Comparison of ENCODE assay signal across 9 cellular contexts in the genomic region with DNA sequence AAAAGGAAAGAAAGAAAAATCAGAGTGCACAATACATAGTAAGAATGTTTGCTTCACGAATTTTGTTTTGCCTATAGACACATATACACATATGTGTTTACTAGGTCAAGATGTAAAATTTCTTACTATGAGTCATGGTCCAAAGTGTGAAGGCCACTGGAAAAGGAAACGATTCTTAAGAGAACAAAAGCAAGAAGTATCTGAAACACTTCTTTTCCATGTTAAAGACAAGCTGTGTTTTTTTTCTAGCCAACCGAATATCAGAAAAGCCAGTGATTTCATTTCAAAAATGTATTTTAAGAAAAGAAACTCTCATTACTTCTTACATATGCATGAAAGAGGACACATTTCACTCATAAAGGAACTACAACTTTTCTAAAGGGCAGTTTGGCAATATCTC. TPM values are rescaled to one million over a fixed set of nuclear protein-coding genes. Genes with fewer than 3 reads are reported as not detected.
DNase-seq lines count a peak whose midpoint lies in the region; ATAC-seq, FAIRE-seq and TF ChIP-seq lines count a peak whose summit lies in the region.
"Had no signal": no experiment of that assay in that cellular context is flagged by ENCODE, and none has a peak within 500 bp of the region (broad histone marks: within the 10 kb centered on the region; RNA-seq: fewer than 3 reads in every experiment).

No MANE protein-coding gene starts in this region.

- peak overlapping the region; percentile 93 to 94 for H3K27ac Mint-ChIP-seq in natural killer cell

- H3K36me3 ChIP-seq in MM.1S (replicated peaks; ENCODE audit: insufficient read depth, low read length), result no peaks in the 10 kb centered on the region

- H3K9ac ChIP-seq in MM.1S (ENCODE audit: low read length), result peak overlapping the region; percentile 61; the same call in 1 of the 2 replicates

- TF ChIP-seq CTCF in MM.1S (IDR thresholded peaks at IDR 0.05; ENCODE audit: low read length) (no peak), natural killer cell (IDR thresholded peaks at IDR 0.05) (no peak), lower leg skin (IDR thresholded peaks at IDR 0.05) (no peak)

- no peaks in the 10 kb centered on the region for H3K36me3 Mint-ChIP-seq in natural killer cell

- no peaks in the 10 kb centered on the region for H3K27me3 ChIP-seq in MM.1S (replicated peaks; ENCODE audit: insufficient read depth, low read length)

- H3K4me1 Mint-ChIP-seq in natural killer cell, result peaks cover 36 to 37% of the 10 kb centered on the region in 2 donors

- DNase-seq in MM.1S (peak; percentile 22), natural killer cell (no peak), SKM-1 treated with dmso at 0.1 percent for 144 hours (lab: John Stamatoyannopoulos, UW; ENCODE audit: unreplicated experiment) (no peak), lower leg skin (ENCODE audit: low spot score in 2 of 2) (no peak), DMS114 treated with DMSO at 0.1 percent for 48 hours (lab: John Stamatoyannopoulos, UW; ENCODE audit: unreplicated experiment) (no peak), HTR-8/SVneo (ENCODE audit: insufficient read length, low spot score) (no peak)
- DNase-seq: aorta had no signal

- peaks cover 24% of the 10 kb centered on the region for H3F3A ChIP-seq in MM.1S (ENCODE audit: insufficient read depth, low read length)

- intact Hi-C loops in natural killer cell (cut with micrococcal nuclease) (no loop called here), lower leg skin (cut with DNase I; ENCODE audit: low total_unique reads) (no loop called here)

- H3K4me3 ChIP-seq in MM.1S (ENCODE audit: low read length) (peak overlapping the region; percentile 62; the same call in 1 of the 2 replicates), lower leg skin (ENCODE audit: low read depth, poor library complexity, severe bottlenecking) (no peak overlapping the region)

- peak overlapping the region; percentile 75 for H3K4me2 ChIP-seq in MM.1S (ENCODE audit: low read depth, low read length)

- no peak for TF ChIP-seq POLR2A in lower leg skin (IDR thresholded peaks at IDR 0.05)

- H3K27me3 Mint-ChIP-seq in natural killer cell (ENCODE audit: low read depth in 2 of 2), result no peaks in the 10 kb centered on the region

- H3K9me3 Mint-ChIP-seq in natural killer cell, result no peaks in the 10 kb centered on the region

- no peaks in the 10 kb centered on the region for H3K9me3 ChIP-seq in MM.1S (replicated peaks; ENCODE audit: insufficient read depth, low read length)

- ATAC-seq in GM18861 (IDR thresholded peaks at IDR 0.05; ENCODE audit: unreplicated experiment), result peak; percentile 35
- ATAC-seq in HG02571 (IDR thresholded peaks at IDR 0.05; ENCODE audit: unreplicated experiment), result peak; percentile 36
- ATAC-seq in natural killer cell, result peak in 2 of 3 donors; percentile 17 to 31

- no peak overlapping the region for H2AFZ ChIP-seq in MM.1S (ENCODE audit: low read length)

- peak overlapping the region; percentile 90; the same call in 1 of the 2 replicates for H3K27ac ChIP-seq in MM.1S (ENCODE audit: low read length)

- FAIRE-seq in HTR-8/SVneo (lab: Jason Lieb, UNC), result no peak

- 74 to 77% methylated on average over 3 of the region's 3 CpGs for WGBS in lower leg skin, 2 donors

- no peaks in the 10 kb centered on the region for H3K79me2 ChIP-seq in MM.1S (ENCODE audit: low read length)

- no peaks in the 10 kb centered on the region for H3K9me2 ChIP-seq in MM.1S (replicated peaks; ENCODE audit: insufficient read depth, low read length)

- peaks cover 29% of the 10 kb centered on the region for H3K4me1 ChIP-seq in MM.1S (ENCODE audit: low read length)

- peak overlapping the region; percentile 81 for H3K4me3 Mint-ChIP-seq in natural killer cell

- no peaks in the 10 kb centered on the region for H4K20me1 ChIP-seq in MM.1S (ENCODE audit: insufficient read depth, low read length)

RNA-seq across cellular contexts. Expression of a gene that starts 24.9 kb away (rescaled TPM):
- total RNA-seq in natural killer cell, result 10 to 100 TPM; 15.4 to 25.7 (median 17.5) TPM
- 10 to 100 TPM in 2 of 4 donors, 1 to 10 TPM in 2; 4.8 to 14.6 (median 9.2) TPM for total RNA-seq in lower leg skin

RNA-seq across cellular contexts. Expression of a gene that starts 25.0 kb away (rescaled TPM):
- total RNA-seq in natural killer cell, result 1 to 10 TPM in 1 of 3 donors, under 1 TPM in 2; 0.68 to 1.5 (median 0.98) TPM
- under 1 TPM; 0.04 to 0.88 (median 0.36) TPM for total RNA-seq in lower leg skin

RNA-seq across cellular contexts. Expression of a gene that starts 43.4 kb away (rescaled TPM):
- total RNA-seq in natural killer cell (1 to 10 TPM; 4.0 to 9.8 (median 6.8) TPM), lower leg skin (10 to 100 TPM; 31.7 to 41.0 (median 35.5) TPM)

RNA-seq across cellular contexts. Expression of a gene that starts 52.4 kb away (rescaled TPM):
- total RNA-seq in natural killer cell, result 100 to 1,000 TPM; 188 to 220 (median 201) TPM
- 100 to 1,000 TPM; 107 to 132 (median 116) TPM for total RNA-seq in lower leg skin
